ENCODE assay signal across 11 cellular contexts in genomic region chr19:8473652-8474476, GRCh38. TPM values are rescaled to one million over a fixed set of nuclear protein-coding genes. Genes with fewer than 3 reads are reported as not detected.
DNase-seq lines count a peak whose midpoint lies in the region; ATAC-seq and TF ChIP-seq lines count a peak whose summit lies in the region.
"Had no signal": no experiment of that assay in that cellular context is flagged by ENCODE, and none has a peak within 500 bp of the region (broad histone marks: within the 10 kb centered on the region; RNA-seq: fewer than 3 reads in every experiment).

No MANE protein-coding gene starts in this region.

- H3K27ac Mint-ChIP-seq in activated CD8-positive, alpha-beta memory T cell treated with anti-CD3 and anti-CD28 coated beads, Interleukin-2, amount 10 ng/mL, durations not matched to agents 7 days and 5 days, result peak overlapping the region; percentile 79
- H3K27ac Mint-ChIP-seq in T-cell, result peak overlapping the region; percentile 75 to 84
- H3K27ac Mint-ChIP-seq in stimulated activated effector memory CD8-positive, alpha-beta T cell treated with anti-CD3 and anti-CD28 coated beads, Interleukin-12 subunit alpha, Interleukin-12 subunit beta, amount 100 ng/mL, for 72 hours, result peak overlapping the region; percentile 48

- no peaks in the 10 kb centered on the region for H3K4me1 ChIP-seq in foreskin keratinocyte

- H3K27me3 Mint-ChIP-seq in activated CD8-positive, alpha-beta memory T cell treated with anti-CD3 and anti-CD28 coated beads, Interleukin-2, amount 10 ng/mL, durations not matched to agents 7 days and 5 days, result no peaks in the 10 kb centered on the region
- no peaks in the 10 kb centered on the region for H3K27me3 Mint-ChIP-seq in T-cell

- H3K4me3 Mint-ChIP-seq in activated CD8-positive, alpha-beta memory T cell treated with anti-CD3 and anti-CD28 coated beads, Interleukin-2, amount 10 ng/mL, durations not matched to agents 7 days and 5 days, result peak overlapping the region; percentile 17
- H3K4me3 Mint-ChIP-seq in T-cell, result no peak overlapping the region
- H3K4me3 Mint-ChIP-seq in stimulated activated effector memory CD8-positive, alpha-beta T cell treated with anti-CD3 and anti-CD28 coated beads, Interleukin-12 subunit alpha, Interleukin-12 subunit beta, amount 100 ng/mL, for 72 hours, result no peak overlapping the region
- H3K4me3 Mint-ChIP-seq: nephron had no signal

- H3K4me1 Mint-ChIP-seq in activated CD8-positive, alpha-beta memory T cell treated with anti-CD3 and anti-CD28 coated beads, Interleukin-2, amount 10 ng/mL, durations not matched to agents 7 days and 5 days, result peaks cover 69% of the 10 kb centered on the region
- peaks cover 47 to 53% (median 53%) of the 10 kb centered on the region in 3 donors for H3K4me1 Mint-ChIP-seq in T-cell
- peaks cover 48% of the 10 kb centered on the region for H3K4me1 Mint-ChIP-seq in stimulated activated effector memory CD8-positive, alpha-beta T cell treated with anti-CD3 and anti-CD28 coated beads, Interleukin-12 subunit alpha, Interleukin-12 subunit beta, amount 100 ng/mL, for 72 hours

- H3K9me3 Mint-ChIP-seq in activated CD8-positive, alpha-beta memory T cell treated with anti-CD3 and anti-CD28 coated beads, Interleukin-2, amount 10 ng/mL, durations not matched to agents 7 days and 5 days (ENCODE audit: low read depth), result no peaks in the 10 kb centered on the region
- H3K9me3 Mint-ChIP-seq in T-cell, result no peaks in the 10 kb centered on the region
- H3K9me3 Mint-ChIP-seq in stimulated activated effector memory CD8-positive, alpha-beta T cell treated with anti-CD3 and anti-CD28 coated beads, Interleukin-12 subunit alpha, Interleukin-12 subunit beta, amount 100 ng/mL, for 72 hours, result no peaks in the 10 kb centered on the region
- H3K9me3 Mint-ChIP-seq: nephron had no signal

- no peaks in the 10 kb centered on the region for H3K27me3 ChIP-seq in foreskin keratinocyte
- H3K27me3 ChIP-seq: transverse colon had no signal

- TF ChIP-seq CTCF in foreskin keratinocyte (conservative IDR thresholded peaks at IDR 0.05), result no peak

- POLR2A ChIA-PET in T-cell (lab: Charles Lee), result interaction anchor here in 1 of 2 donors (0.6 kb wide), 1 partner anchor 244 kb away, joined by 4 read pairs; no protein-coding TSS in a partner anchor

- peaks cover 74% of the 10 kb centered on the region for H3K36me3 Mint-ChIP-seq in activated CD8-positive, alpha-beta memory T cell treated with anti-CD3 and anti-CD28 coated beads, Interleukin-2, amount 10 ng/mL, durations not matched to agents 7 days and 5 days
- peaks cover 53% of the 10 kb centered on the region for H3K36me3 Mint-ChIP-seq in T-cell
- H3K36me3 Mint-ChIP-seq in stimulated activated effector memory CD8-positive, alpha-beta T cell treated with anti-CD3 and anti-CD28 coated beads, Interleukin-12 subunit alpha, Interleukin-12 subunit beta, amount 100 ng/mL, for 72 hours, result peaks cover 100% of the 10 kb centered on the region

- no peak overlapping the region for H3K27ac ChIP-seq in foreskin keratinocyte

- CTCF ChIA-PET in activated CD8-positive, alpha-beta memory T cell treated with anti-CD3 and anti-CD28 coated beads, Interleukin-2, amount 10 ng/mL, durations not matched to agents 7 days and 5 days (lab: Charles Lee), result interaction anchor here (0.7 to 1.1 kb wide), 5 partner anchors 11 to 106 kb away, joined by 3 to 5 read pairs (median 4); partner anchors contain the start of gene MARCHF2
- CTCF ChIA-PET in T-cell (lab: Charles Lee), result interaction anchor here in 1 of 2 donors (0.7 kb wide), 1 partner anchor 127 kb away, joined by 3 read pairs; no protein-coding TSS in a partner anchor

- ATAC-seq in activated CD8-positive, alpha-beta memory T cell treated with anti-CD3 and anti-CD28 coated beads, Interleukin-2, amount 10 ng/mL, durations not matched to agents 7 days and 5 days, result no peak
- ATAC-seq in HG02840 (IDR thresholded peaks at IDR 0.05; ENCODE audit: low FRiP score, unreplicated experiment) (peak; percentile 58), T-cell (replicated peaks in 1 of 4) (no peak), HG02763 (IDR thresholded peaks at IDR 0.05; ENCODE audit: unreplicated experiment) (no peak), foreskin keratinocyte (no peak)
- ATAC-seq in stimulated activated effector memory CD8-positive, alpha-beta T cell treated with anti-CD3 and anti-CD28 coated beads, Interleukin-12 subunit alpha, Interleukin-12 subunit beta, amount 100 ng/mL, for 72 hours, result no peak

- DNase-seq in activated CD8-positive, alpha-beta memory T cell treated with anti-CD3 and anti-CD28 coated beads, Interleukin-2, amount 10 ng/mL, durations not matched to agents 7 days and 5 days, result no peak
- no peak for DNase-seq in activated CD8-positive, alpha-beta memory T cell treated with anti-CD3 and anti-CD28 coated beads, Interleukin-2, amount 50 U/mL, for 4 hours
- DNase-seq in T-cell (no peak), foreskin keratinocyte (no peak), NCI-H128 (lab: John Stamatoyannopoulos, UW; ENCODE audit: unreplicated experiment) (no peak)
- DNase-seq in stimulated activated effector memory CD8-positive, alpha-beta T cell treated with anti-CD3 and anti-CD28 coated beads, Interleukin-12 subunit alpha, Interleukin-12 subunit beta, amount 100 ng/mL, for 72 hours (ENCODE audit: low spot score in 2 of 2), result no peak
- DNase-seq: transverse colon had no signal

RNA-seq across cellular contexts. Expression of gene PRAM1, which starts 28.6 kb away (rescaled TPM):
- total RNA-seq in activated CD8-positive, alpha-beta memory T cell treated with anti-CD3 and anti-CD28 coated beads, Interleukin-2, amount 10 ng/mL, durations not matched to agents 7 days and 5 days, result 1 to 10 TPM in 1 of 2 experiments, under 1 TPM in 1; 0.59 to 1.4 TPM
- total RNA-seq in T-cell, result 1 to 10 TPM; 2.2 to 5.1 (median 3.8) TPM
- total RNA-seq in foreskin keratinocyte, result not detected in 2 replicates
- polyA plus RNA-seq in foreskin keratinocyte, result not detected in 2 replicates
- total RNA-seq: M059J had no signal

RNA-seq across cellular contexts. Expression of gene HNRNPM, which starts 29.1 kb away (rescaled TPM):
- total RNA-seq in activated CD8-positive, alpha-beta memory T cell treated with anti-CD3 and anti-CD28 coated beads, Interleukin-2, amount 10 ng/mL, durations not matched to agents 7 days and 5 days, result 100 to 1,000 TPM; 226 to 309 TPM
- total RNA-seq in T-cell (100 to 1,000 TPM; 200 to 272 (median 213) TPM), foreskin keratinocyte (162 and 202 TPM in 2 replicates)
- polyA plus RNA-seq in foreskin keratinocyte, result 152 and 180 TPM in 2 replicates

RNA-seq across cellular contexts. Expression of gene ZNF414, which starts 40.1 kb away (rescaled TPM):
- total RNA-seq in activated CD8-positive, alpha-beta memory T cell treated with anti-CD3 and anti-CD28 coated beads, Interleukin-2, amount 10 ng/mL, durations not matched to agents 7 days and 5 days, result 10 to 100 TPM; 23.8 to 38.5 TPM
- total RNA-seq in T-cell (10 to 100 TPM; 34.4 to 78.6 (median 67.2) TPM), foreskin keratinocyte (5.7 and 6.0 TPM in 2 replicates)
- 14.0 and 15.7 TPM in 2 replicates for polyA plus RNA-seq in foreskin keratinocyte
